In genomic region chr7:3301472-3301778, GRCh38 we compare ENCODE assay signal across 9 cellular contexts. TPM values are rescaled to one million over a fixed set of nuclear protein-coding genes. Genes with fewer than 3 reads are reported as not detected.
A peak's percentile ranks its signal among the peaks of the same experiment; 100 is the strongest.
DNase-seq lines count a peak whose midpoint lies in the region; ATAC-seq and TF ChIP-seq lines count a peak whose summit lies in the region.
"Had no signal": no experiment of that assay in that cellular context is flagged by ENCODE, and none has a peak within 500 bp of the region (broad histone marks: within the 10 kb centered on the region; RNA-seq: fewer than 3 reads in every experiment).

No MANE protein-coding gene starts in this region.

- no peak overlapping the region for H3K27ac ChIP-seq in cardiac muscle cell
- no peak overlapping the region for H3K27ac ChIP-seq in right atrium auricular region
- peak overlapping the region in 1 of 2 donors; percentile 63 for H3K27ac ChIP-seq in uterus

- no peak for TF ChIP-seq POLR2A in uterus (IDR thresholded peaks at IDR 0.05)

- H3K4me1 ChIP-seq in cardiac muscle cell (ENCODE audit: low read depth) (no peaks in the 10 kb centered on the region), right atrium auricular region (peaks cover 0 to 7% of the 10 kb centered on the region in 2 donors), uterus (peaks cover 5 to 6% of the 10 kb centered on the region in 2 donors)

- intact Hi-C loops in left ventricle myocardium superior (cut with micrococcal nuclease) (no loop called here), uterus (cut with DNase I; ENCODE audit: low total_unique reads) (no loop called here)

- H3K36me3 ChIP-seq in cardiac muscle cell (no peaks in the 10 kb centered on the region), right atrium auricular region (no peaks in the 10 kb centered on the region), uterus (no peaks in the 10 kb centered on the region)

- H3K4me3 ChIP-seq in cardiac muscle cell (peak overlapping the region; percentile 63), right atrium auricular region (peak overlapping the region; percentile 56 to 67), uterus (peak overlapping the region; percentile 35 to 63)

- no peak for ATAC-seq in left ventricle myocardium superior
- peak; percentile 6 for ATAC-seq in HG03565 (IDR thresholded peaks at IDR 0.05; ENCODE audit: unreplicated experiment)
- ATAC-seq in GM18867 (IDR thresholded peaks at IDR 0.05; ENCODE audit: unreplicated experiment), result no peak

- TF ChIP-seq CTCF in cardiac muscle cell (IDR thresholded peaks at IDR 0.05; ENCODE audit: low read depth, low read length), result no peak
- TF ChIP-seq CTCF in right atrium auricular region (IDR thresholded peaks at IDR 0.05), result no peak
- no peak for TF ChIP-seq CTCF in uterus (IDR thresholded peaks at IDR 0.05)

- peaks cover 14% of the 10 kb centered on the region for H3K27me3 ChIP-seq in cardiac muscle cell
- H3K27me3 ChIP-seq in right atrium auricular region, result no peaks in the 10 kb centered on the region
- H3K27me3 ChIP-seq in uterus, result no peaks in the 10 kb centered on the region

- no peak for DNase-seq in cardiac muscle cell (ENCODE audit: low read depth in 1 of 2, low spot score in 1 of 2)
- no peak for DNase-seq in left ventricle myocardium superior
- DNase-seq in right atrium auricular region (ENCODE audit: low spot score), result no peak
- no peak for DNase-seq in uterus
- DNase-seq in SIG-M5 treated with dmso at 0.1 percent for 504 hours (lab: John Stamatoyannopoulos, UW; ENCODE audit: unreplicated experiment), result no peak
- DNase-seq in NCI-H446 treated with DMSO at 0.1 percent for 48 hours (lab: John Stamatoyannopoulos, UW), result no peak

- H3K9me3 ChIP-seq in cardiac muscle cell (ENCODE audit: low read depth) (no peaks in the 10 kb centered on the region), right atrium auricular region (no peaks in the 10 kb centered on the region), uterus (no peaks in the 10 kb centered on the region)

RNA-seq across cellular contexts. Expression of gene SDK1, which starts 0.4 kb away (rescaled TPM):
- 9.1 and 16.5 TPM in 2 replicates for total RNA-seq in cardiac muscle cell
- 4.1 and 6.9 TPM in 2 replicates for polyA plus RNA-seq in cardiac muscle cell
- total RNA-seq in left ventricle myocardium superior, result 2.5 TPM
- total RNA-seq in right atrium auricular region, result 1 to 10 TPM; 3.1 to 3.6 TPM
- 10 to 100 TPM in 2 of 4 donors, 1 to 10 TPM in 1, under 1 TPM in 1; under 0.01 to 16.2 (median 7.2) TPM for total RNA-seq in uterus
- polyA plus RNA-seq: CD4-positive, alpha-beta memory T cell had no signal
